Comparison of ENCODE assay signal across 8 cellular contexts in genomic region chr4:82428969-82429727, GRCh38. TPM values are rescaled to one million over a fixed set of nuclear protein-coding genes. Genes with fewer than 3 reads are reported as not detected.
DNase-seq lines count a peak whose midpoint lies in the region; ATAC-seq and TF ChIP-seq lines count a peak whose summit lies in the region.

No MANE protein-coding gene starts in this region.

- peak overlapping the region; percentile 99 for H3K27ac ChIP-seq in CD4-positive, alpha-beta memory T cell (ENCODE audit: low read depth, low read length)
- H3K27ac ChIP-seq in dorsolateral prefrontal cortex, result peak overlapping the region; percentile 90 to 100 (median 98)
- peak overlapping the region; percentile 98 to 100 for H3K27ac ChIP-seq in lung (ENCODE audit: low read depth in 1 of 2, low read length in 1 of 2)

- H3K27ac Mint-ChIP-seq in CD4-positive, alpha-beta memory T cell, result peak overlapping the region; percentile 97 to 100 (median 100)

- peaks cover 50 to 72% of the 10 kb centered on the region in 2 donors for H3K36me3 Mint-ChIP-seq in CD4-positive, alpha-beta memory T cell

- peaks cover 64% of the 10 kb centered on the region for H3K4me1 ChIP-seq in CD4-positive, alpha-beta memory T cell (ENCODE audit: insufficient read depth, low read length)
- H3K4me1 ChIP-seq in lung (ENCODE audit: control insufficient read depth in 2 of 2, insufficient read depth in 2 of 2, low read length in 2 of 2), result peaks cover 2 to 11% of the 10 kb centered on the region in 2 donors

- H3K9me3 ChIP-seq in CD4-positive, alpha-beta memory T cell (ENCODE audit: control insufficient read depth in 1 of 2, low read length in 2 of 2), result no peaks in the 10 kb centered on the region
- no peaks in the 10 kb centered on the region for H3K9me3 ChIP-seq in lung (ENCODE audit: control insufficient read depth in 2 of 2, insufficient read depth in 1 of 2, low read length in 1 of 2)

- H3K9me3 Mint-ChIP-seq in CD4-positive, alpha-beta memory T cell, result peaks cover 0 to 8% (median 0%) of the 10 kb centered on the region in 8 donors

- H3K36me3 ChIP-seq in CD4-positive, alpha-beta memory T cell (ENCODE audit: insufficient read depth, low read length), result peaks cover 30% of the 10 kb centered on the region
- peaks cover 6 to 9% of the 10 kb centered on the region in 2 donors for H3K36me3 ChIP-seq in lung (ENCODE audit: control insufficient read depth in 2 of 2, insufficient read depth in 2 of 2, low read length in 2 of 2)

- peak overlapping the region; percentile 66 to 73 for H3K4me3 ChIP-seq in CD4-positive, alpha-beta memory T cell (ENCODE audit: low read length in 2 of 2)
- H3K4me3 ChIP-seq in dorsolateral prefrontal cortex (peak overlapping the region; percentile 62 to 98 (median 92)), lung (peak overlapping the region; percentile 78)

- H3K27me3 Mint-ChIP-seq in CD4-positive, alpha-beta memory T cell, result no peaks in the 10 kb centered on the region

- intact Hi-C loops in CD4-positive, alpha-beta memory T cell (cut with micrococcal nuclease), result loop anchor here (1.0 to 2.0 kb wide), 3 partner anchors 55 to 958 kb away; partner anchors contain the start of gene RASGEF1B
- intact Hi-C loops in dorsolateral prefrontal cortex (cut with DNase I), result loop anchor here (1.0 to 2.0 kb wide), 2 partner anchors 55 to 584 kb away; no protein-coding TSS in a partner anchor

- TF ChIP-seq CTCF in dorsolateral prefrontal cortex (IDR thresholded peaks at IDR 0.05 in 54 of 56, conservative IDR thresholded peaks at IDR 0.05 in 2 of 56; ENCODE audit: low read depth in 1 of 56, partially characterized antibody in 56 of 56) (peak; percentile 67 to 99 (median 88)), lung (IDR thresholded peaks at IDR 0.05; ENCODE audit: control extremely low read depth, extremely low read depth) (peak; percentile 91)

- 0 to 1% methylated on average over 79 to 83 of the region's 83 CpGs for WGBS in lung, 2 donors

- CTCF ChIA-PET in CD4-positive, alpha-beta memory T cell (lab: Charles Lee; ENCODE audit: partially characterized antibody), result interaction anchor here (0.8 to 3.9 kb wide), 26 partner anchors 8 to 855 kb away, joined by 3 to 27 read pairs (median 4); partner anchors contain the start of genes COQ2 and HNRNPD

- no peaks in the 10 kb centered on the region for H3K27me3 ChIP-seq in CD4-positive, alpha-beta memory T cell (ENCODE audit: insufficient read depth, low read length)
- H3K27me3 ChIP-seq in dorsolateral prefrontal cortex, result no peaks in the 10 kb centered on the region
- no peaks in the 10 kb centered on the region for H3K27me3 ChIP-seq in lung (ENCODE audit: control insufficient read depth, insufficient read depth)

- peak; percentile 90 to 96 (median 93) for DNase-seq in CD4-positive, alpha-beta memory T cell
- DNase-seq in NCI-H748 treated with DMSO at 0.1 percent for 48 hours (lab: John Stamatoyannopoulos, UW) (peak; percentile 72), dorsolateral prefrontal cortex (peak; percentile 77 to 94 (median 90)), lung (ENCODE audit: low spot score) (peak; percentile 92)
- peak; percentile 90 to 92 for DNase-seq in activated CD4-positive, alpha-beta T cell treated with anti-CD3 and anti-CD28 coated beads, Interleukin-2, amount 50 U/mL, for 48 hours
- DNase-seq in stimulated activated CD4-positive, alpha-beta T cell treated with anti-CD3 and anti-CD28 coated beads, TNF-alpha, amount 100 ng/mL, for 4 hours (ENCODE audit: low read depth in 3 of 3), result peak; percentile 85 to 87 (median 87)

- peak overlapping the region; percentile 98 to 100 (median 100) for H3K4me3 Mint-ChIP-seq in CD4-positive, alpha-beta memory T cell

- H3K4me1 Mint-ChIP-seq in CD4-positive, alpha-beta memory T cell, result peaks cover 41 to 83% (median 59%) of the 10 kb centered on the region in 4 donors

- POLR2A ChIA-PET in CD4-positive, alpha-beta memory T cell (lab: Charles Lee; ENCODE audit: partially characterized antibody), result interaction anchor here (0.7 to 4.3 kb wide), 35 partner anchors 9 to 1026 kb away, joined by 3 to 122 read pairs (median 7); partner anchors contain the start of genes COPS4, COQ2, HELQ and HNRNPD

- ATAC-seq in GM19438 (IDR thresholded peaks at IDR 0.05; ENCODE audit: low read depth, unreplicated experiment), result peak; percentile 53
- ATAC-seq in HG03571 (IDR thresholded peaks at IDR 0.05; ENCODE audit: unreplicated experiment), result peak; percentile 49
- ATAC-seq in lung (ENCODE audit: insufficient read depth, low FRiP score), result peak; percentile 81

RNA-seq across cellular contexts. Expression of gene HNRNPDL, which starts 1.1 kb away (rescaled TPM):
- total RNA-seq in CD4-positive, alpha-beta memory T cell, result 100 to 1,000 TPM; 322 to 344 TPM
- 100 to 1,000 TPM; 218 to 279 TPM for polyA plus RNA-seq in CD4-positive, alpha-beta memory T cell
- total RNA-seq in dorsolateral prefrontal cortex, result 100 to 1,000 TPM; 161 to 456 (median 285) TPM
- 100 to 1,000 TPM; 228 to 257 TPM for total RNA-seq in lung
- 100 to 1,000 TPM; 264 to 269 TPM for polyA plus RNA-seq in lung

RNA-seq across cellular contexts. Expression of gene ENOPH1, which starts 1.2 kb away (rescaled TPM):
- total RNA-seq in CD4-positive, alpha-beta memory T cell, result 10 to 100 TPM; 26.1 TPM
- polyA plus RNA-seq in CD4-positive, alpha-beta memory T cell, result 10 to 100 TPM; 40.2 to 56.7 TPM
- 10 to 100 TPM; 35.3 to 86.8 (median 62.2) TPM for total RNA-seq in dorsolateral prefrontal cortex
- total RNA-seq in lung, result 10 to 100 TPM; 28.5 to 30.6 TPM
- 10 to 100 TPM; 37.3 to 45.3 TPM for polyA plus RNA-seq in lung

RNA-seq across cellular contexts. Expression of gene HNRNPD, which starts 55.4 kb away (rescaled TPM):
- total RNA-seq in CD4-positive, alpha-beta memory T cell, result 100 to 1,000 TPM; 234 to 247 TPM
- 100 to 1,000 TPM; 158 to 268 TPM for polyA plus RNA-seq in CD4-positive, alpha-beta memory T cell
- 100 to 1,000 TPM in 115 of 120 experiments, 10 to 100 TPM in 5; 81.5 to 203 (median 140) TPM for total RNA-seq in dorsolateral prefrontal cortex
- 100 to 1,000 TPM; 118 to 181 TPM for total RNA-seq in lung
- polyA plus RNA-seq in lung, result 100 to 1,000 TPM; 134 to 152 TPM

Comparison
In these comparisons a context has a peak if more than half of its experiments do, and no peak if none do; other contexts are left out.
1. Peak in every context shown above with its lines: DNase-seq, ATAC-seq, H3K4me3 ChIP-seq and H3K27ac ChIP-seq.